Comparison of ENCODE assay signal across 9 cellular contexts in the genomic region with DNA sequence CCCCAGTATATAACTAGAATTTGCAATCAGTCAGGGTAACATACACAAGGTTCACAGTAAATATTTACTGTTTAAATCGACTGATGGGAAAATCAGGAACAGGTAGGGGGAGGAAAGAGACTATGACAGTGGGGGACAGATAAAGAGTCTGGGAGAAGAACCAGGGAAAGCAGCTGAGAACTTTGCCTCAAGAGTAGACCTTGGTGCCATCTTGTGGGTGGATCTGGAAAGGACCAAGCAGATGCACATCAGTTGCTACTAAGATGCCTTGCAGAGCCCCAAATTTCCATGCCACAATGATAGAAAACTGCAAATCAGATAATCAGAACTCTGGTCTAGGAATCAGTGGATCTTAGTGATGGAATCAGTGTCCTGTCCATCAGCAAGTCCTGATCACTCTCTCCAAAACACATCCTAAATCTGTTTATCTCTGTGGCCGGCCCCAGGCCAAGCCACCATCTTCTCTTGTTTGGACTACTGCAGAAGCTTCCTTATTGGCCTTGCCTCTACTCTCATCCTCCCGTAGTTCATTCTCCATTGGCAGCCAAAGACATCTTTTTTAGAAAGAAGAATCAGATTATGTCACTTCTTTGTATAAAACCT.
DNase-seq lines count a peak whose midpoint lies in the region; ATAC-seq and TF ChIP-seq lines count a peak whose summit lies in the region.
"Had no signal": no experiment of that assay in that cellular context is flagged by ENCODE, and none has a peak within 500 bp of the region (broad histone marks: within the 10 kb centered on the region; RNA-seq: fewer than 3 reads in every experiment).

No MANE protein-coding gene starts in this region.

- H3K14ac ChIP-seq in neuronal stem cell (ENCODE audit: low read length), result no peak overlapping the region

- no peak overlapping the region for H3K9ac ChIP-seq in neuronal stem cell (ENCODE audit: low read depth, low read length, poor library complexity)

- H3K23ac ChIP-seq in neuronal stem cell (ENCODE audit: low read depth, low read length, poor library complexity), result no peak overlapping the region

- no peak overlapping the region for H3K4ac ChIP-seq in neuronal stem cell (ENCODE audit: low read length)

- TF ChIP-seq CTCF in Caco-2 (IDR thresholded peaks at IDR 0.05; ENCODE audit: insufficient read depth in 1 of 2, low read depth in 1 of 2, low read length in 1 of 2, severe bottlenecking in 1 of 2, unreplicated experiment in 1 of 2) (peak; percentile 46 to 59), progenitor cell of endocrine pancreas (IDR thresholded peaks at IDR 0.05; ENCODE audit: unreplicated experiment) (peak; percentile 48)

- no peak overlapping the region for H4K8ac ChIP-seq in neuronal stem cell (ENCODE audit: low read depth, low read length)

- H3K27me3 ChIP-seq in Caco-2 (replicated peaks; ENCODE audit: control insufficient read depth, insufficient read depth, low read length) (no peaks in the 10 kb centered on the region), neuronal stem cell (ENCODE audit: control insufficient read depth in 3 of 3, insufficient read depth in 3 of 3, low read depth in 1 of 3, low read length in 3 of 3) (no peaks in the 10 kb centered on the region)

- no peak overlapping the region for H4K91ac ChIP-seq in neuronal stem cell (ENCODE audit: low read depth, low read length, poor library complexity)

- H3K9me3 ChIP-seq in Caco-2, result no peaks in the 10 kb centered on the region
- no peaks in the 10 kb centered on the region for H3K9me3 ChIP-seq in neuronal stem cell (replicated peaks in 1 of 2; ENCODE audit: control insufficient read depth in 2 of 2, insufficient read depth in 1 of 2, low read depth in 1 of 2, low read length in 2 of 2)

- no peaks in the 10 kb centered on the region for H3K79me1 ChIP-seq in neuronal stem cell (ENCODE audit: low read depth, low read length)

- H3K27ac Mint-ChIP-seq in Caco-2 (ENCODE audit: unreplicated experiment) (no peak overlapping the region), progenitor cell of endocrine pancreas (no peak overlapping the region)
- H3K27ac Mint-ChIP-seq: stimulated activated naive CD8-positive, alpha-beta T cell treated with anti-CD3 and anti-CD28 coated beads, Interleukin-15, Interleukin-2, amounts not matched to agents 100 ng/mL and 50 ng/mL, for 24 hours had no signal

- no peak overlapping the region for H3K18ac ChIP-seq in neuronal stem cell (ENCODE audit: low read length)

- no peak overlapping the region for H3K4me3 ChIP-seq in Caco-2 (ENCODE audit: low read depth, low read length)
- no peak overlapping the region for H3K4me3 ChIP-seq in neuronal stem cell (ENCODE audit: low read length in 2 of 2)

- H2AFZ ChIP-seq in neuronal stem cell (ENCODE audit: low read length), result no peak overlapping the region

- intact Hi-C loops in Caco-2 (cut with micrococcal nuclease; ENCODE audit: unreplicated experiment), result loop anchor here (1.0 kb wide), 1 partner anchor 89 kb away; no protein-coding TSS in a partner anchor
- intact Hi-C loops in head of caudate nucleus (cut with DNase I), result loop anchor here (5.0 to 10.0 kb wide), 3 partner anchors 62 to 90 kb away; a partner anchor contains a TSS

- H3K27me3 Mint-ChIP-seq in Caco-2 (ENCODE audit: insufficient read depth, unreplicated experiment), result no peaks in the 10 kb centered on the region
- H3K27me3 Mint-ChIP-seq in progenitor cell of endocrine pancreas, result no peaks in the 10 kb centered on the region
- H3K27me3 Mint-ChIP-seq: stimulated activated naive CD8-positive, alpha-beta T cell treated with anti-CD3 and anti-CD28 coated beads, Interleukin-15, Interleukin-2, amounts not matched to agents 100 ng/mL and 50 ng/mL, for 24 hours had no signal

- H3K36me3 Mint-ChIP-seq in Caco-2 (ENCODE audit: insufficient read depth, unreplicated experiment) (no peaks in the 10 kb centered on the region), progenitor cell of endocrine pancreas (ENCODE audit: insufficient read depth) (no peaks in the 10 kb centered on the region)

- no peak overlapping the region for H2AK5ac ChIP-seq in neuronal stem cell (ENCODE audit: low read depth, low read length)

- POLR2A ChIA-PET in Caco-2 (lab: Charles Lee), result interaction anchor here (0.6 kb wide), 1 partner anchor 46 kb away, joined by 3 read pairs; no protein-coding TSS in a partner anchor

- H3K36me3 ChIP-seq in Caco-2 (ENCODE audit: control insufficient read depth, insufficient read depth, low read length), result no peaks in the 10 kb centered on the region
- no peaks in the 10 kb centered on the region for H3K36me3 ChIP-seq in neuronal stem cell (replicated peaks in 1 of 2; ENCODE audit: control insufficient read depth in 2 of 2, insufficient read depth in 2 of 2, low read length in 2 of 2)

- peak; percentile 45 to 49 for DNase-seq in Caco-2
- DNase-seq in NCI-H82 (lab: John Stamatoyannopoulos, UW), result peak; percentile 82
- peak; percentile 12 for DNase-seq in activated effector memory CD4-positive, alpha-beta T cell treated with Interleukin-2 at 50 U/mL for 16 hours
- DNase-seq in head of caudate nucleus, result peak; percentile 32 to 93 (median 79)
- no peak for DNase-seq in progenitor cell of endocrine pancreas (ENCODE audit: low spot score, unreplicated experiment)
- no peak for DNase-seq in neuronal stem cell (ENCODE audit: low spot score)

- CTCF ChIA-PET in Caco-2 (lab: Charles Lee), result interaction anchor here (0.6 to 1.1 kb wide), 3 partner anchors 15 to 89 kb away, joined by 3 to 11 read pairs (median 3); no protein-coding TSS in a partner anchor

- ATAC-seq in GM21447 (IDR thresholded peaks at IDR 0.05; ENCODE audit: unreplicated experiment) (peak; percentile 50), GM21367 (IDR thresholded peaks at IDR 0.05; ENCODE audit: unreplicated experiment) (no peak)

- H3K4me1 ChIP-seq in Caco-2 (peaks cover 16% of the 10 kb centered on the region), neuronal stem cell (ENCODE audit: control insufficient read depth in 2 of 2, insufficient read depth in 1 of 2, low read depth in 1 of 2, low read length in 2 of 2) (peaks cover 0 to 4% of the 10 kb centered on the region in 2 donors)

- H3K4me2 ChIP-seq in neuronal stem cell (ENCODE audit: insufficient read depth, low read length, poor library complexity, severe bottlenecking), result no peak overlapping the region

- H2BK12ac ChIP-seq in neuronal stem cell (ENCODE audit: low read length), result no peak overlapping the region

- H3K4me3 Mint-ChIP-seq in Caco-2 (ENCODE audit: unreplicated experiment) (no peak overlapping the region), progenitor cell of endocrine pancreas (ENCODE audit: low read depth) (no peak overlapping the region)
- H3K4me3 Mint-ChIP-seq: stimulated activated naive CD8-positive, alpha-beta T cell treated with anti-CD3 and anti-CD28 coated beads, Interleukin-15, Interleukin-2, amounts not matched to agents 100 ng/mL and 50 ng/mL, for 24 hours had no signal

- H2BK5ac ChIP-seq in neuronal stem cell (ENCODE audit: low read length), result no peak overlapping the region

- no peak overlapping the region for H2BK120ac ChIP-seq in neuronal stem cell (ENCODE audit: low read depth, low read length)

- BruUV-seq in Caco-2 (replicated peaks; lab: Mats Ljungman, UMichigan), result no TSS peak

- no peaks in the 10 kb centered on the region for H3K9me3 Mint-ChIP-seq in Caco-2 (ENCODE audit: unreplicated experiment)
- H3K9me3 Mint-ChIP-seq in progenitor cell of endocrine pancreas (ENCODE audit: low read depth), result peaks cover 3% of the 10 kb centered on the region
- H3K9me3 Mint-ChIP-seq: stimulated activated naive CD8-positive, alpha-beta T cell treated with anti-CD3 and anti-CD28 coated beads, Interleukin-15, Interleukin-2, amounts not matched to agents 100 ng/mL and 50 ng/mL, for 24 hours had no signal

- H3K4me1 Mint-ChIP-seq in Caco-2 (ENCODE audit: low read depth, unreplicated experiment) (no peaks in the 10 kb centered on the region), progenitor cell of endocrine pancreas (ENCODE audit: low read depth) (peaks cover 14% of the 10 kb centered on the region)

- no CpG with 5 or more reads among the region's 3 CpGs for WGBS in neuronal stem cell (ENCODE audit: extremely low coverage in 2 of 2, insufficient read length in 2 of 2, insufficient replicate concordance in 1 of 2), 2 donors

- no peak overlapping the region for H2BK15ac ChIP-seq in neuronal stem cell (ENCODE audit: low read length)

- H3K27ac ChIP-seq in neuronal stem cell (replicated peaks; ENCODE audit: low read length), result no peak overlapping the region

Comparison
In these comparisons a context has a peak if more than half of its experiments do, and no peak if none do; other contexts are left out.
1. DNase-seq: peak in Caco-2 (2 of 2), NCI-H82 (single experiment), activated effector memory CD4-positive, alpha-beta T cell treated with Interleukin-2 at 50 U/mL for 16 hours (single experiment) and head of caudate nucleus (42 of 42); none in progenitor cell of endocrine pancreas (single experiment) and neuronal stem cell (single experiment).